ENCODE assay signal across 27 cellular contexts in genomic region chr6:158877716-158878115, GRCh38.
"Had no signal": no experiment of that assay in that cellular context is flagged by ENCODE, and none has a peak within 500 bp of the region (broad histone marks: within the 10 kb centered on the region; RNA-seq: fewer than 3 reads in every experiment).

No MANE protein-coding gene starts in this region.

- H3K36me3 ChIP-seq: adrenal gland, breast epithelium, SJCRH30, WERI-Rb-1 had no signal

- H3K4me3 ChIP-seq: adrenal gland, body of pancreas, breast epithelium, SJCRH30, SK-N-MC had no signal

- H3K9me3 ChIP-seq: adrenal gland, body of pancreas, SJCRH30 had no signal

- DNase-seq: activated CD4-positive, alpha-beta T cell treated with anti-CD3 and anti-CD28 coated beads for 1 hour; activated CD4-positive, alpha-beta T cell treated with anti-CD3 and anti-CD28 coated beads for 48 hours; activated CD4-positive, CD25-positive, alpha-beta regulatory T cell; activated CD8-positive, alpha-beta T cell treated with anti-CD3 and anti-CD28 coated beads, Interleukin-2, amount 10 ng/mL, durations not matched to agents 7 days and 5 days; activated effector memory CD4-positive, alpha-beta T cell treated with anti-CD3 and anti-CD28 coated beads, Interleukin-2, amount 50 U/mL, for 16 hours; activated naive CD4-positive, alpha-beta T cell; activated T-cell treated with anti-CD3 and anti-CD28 coated beads, Interleukin-2, amount 50 U/mL, for 4 hours; adrenal gland; body of pancreas; NCI-H1105; NCI-H1417 treated with DMSO at 0.1 percent for 48 hours; NCI-H187 treated with DMSO at 0.1 percent for 48 hours; NCI-H2081; NCI-H2171 treated with DMSO at 0.1 percent for 48 hours; NCI-H2227 treated with DMSO at 0.1 percent for 48 hours; NCI-H446; NCI-H510A treated with DMSO at 0.1 percent for 48 hours; NCI-H526 treated with DMSO at 0.1 percent for 48 hours; NCI-H774; SHP77; SJCRH30; T1000; WERI-Rb-1 had no signal

- H3K27ac ChIP-seq: adrenal gland, body of pancreas, breast epithelium, SJCRH30, SK-N-MC, WERI-Rb-1 had no signal

- ATAC-seq: activated CD8-positive, alpha-beta T cell treated with anti-CD3 and anti-CD28 coated beads, Interleukin-2, amount 10 ng/mL, durations not matched to agents 7 days and 5 days; activated naive CD4-positive, alpha-beta T cell treated with anti-CD3 and anti-CD28 coated beads, Interleukin-2, amount 50 U/mL, for 72 hours; activated T-cell treated with anti-CD3 and anti-CD28 coated beads, Interleukin-2, amount 50 U/mL, for 4 hours; body of pancreas; Panc1 had no signal

- H3K4me3 Mint-ChIP-seq: activated CD8-positive, alpha-beta T cell treated with anti-CD3 and anti-CD28 coated beads, Interleukin-2, amount 10 ng/mL, durations not matched to agents 7 days and 5 days; activated T-cell treated with anti-CD3 and anti-CD28 coated beads, Interleukin-2, amount 50 U/mL, for 4 hours had no signal

- H3K4me1 ChIP-seq: adrenal gland, body of pancreas, breast epithelium, SJCRH30 had no signal

- H3K27me3 ChIP-seq: adrenal gland, body of pancreas, breast epithelium, SJCRH30 had no signal

- H3K27ac Mint-ChIP-seq: activated CD8-positive, alpha-beta T cell treated with anti-CD3 and anti-CD28 coated beads, Interleukin-2, amount 10 ng/mL, durations not matched to agents 7 days and 5 days; activated naive CD4-positive, alpha-beta T cell treated with anti-CD3 and anti-CD28 coated beads, Interleukin-2, amount 50 U/mL, for 72 hours had no signal
